9 cellular contexts compared by ENCODE assay signal in the genomic region with DNA sequence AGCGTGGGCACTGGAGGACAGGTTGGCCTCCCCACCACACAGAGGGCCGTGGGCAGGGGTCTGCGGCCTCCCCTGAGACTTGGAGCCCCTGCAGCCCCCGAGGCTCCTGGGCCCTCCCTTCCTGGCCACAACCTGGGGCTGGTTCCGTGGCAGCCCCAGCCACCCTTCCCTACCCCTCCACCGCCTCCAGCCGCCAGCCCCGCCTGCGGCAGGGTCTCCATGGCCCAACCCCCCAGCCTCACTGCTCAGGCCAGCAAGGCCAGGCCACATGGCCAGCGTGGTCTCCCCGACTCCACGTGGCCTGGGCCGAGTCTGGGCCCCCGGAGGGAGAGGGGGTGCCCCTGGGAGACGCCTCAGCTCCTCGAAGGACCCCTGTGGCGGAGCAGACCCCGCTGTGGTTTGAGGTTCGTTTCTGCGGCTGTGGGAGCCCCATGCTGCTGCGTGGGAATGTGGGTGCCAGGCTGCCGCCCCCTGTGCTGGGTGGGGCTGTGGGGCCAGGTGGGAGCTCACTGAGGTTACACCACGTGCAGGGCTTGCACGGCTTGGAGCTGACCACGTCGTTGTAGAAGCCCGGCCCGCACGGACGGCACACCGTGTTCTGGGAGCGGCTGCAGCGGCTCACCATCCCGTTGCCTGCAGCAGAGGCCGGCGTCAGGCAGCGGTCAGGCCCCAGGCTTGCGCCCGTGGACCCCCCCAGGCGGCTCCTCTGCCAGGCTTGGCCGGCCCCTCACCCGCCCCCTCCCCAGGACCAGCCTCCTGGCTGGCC. TPM values are rescaled to one million over a fixed set of nuclear protein-coding genes. Genes with fewer than 3 reads are reported as not detected.
DNase-seq lines count a peak whose midpoint lies in the region; ATAC-seq and TF ChIP-seq lines count a peak whose summit lies in the region.
"Had no signal": no experiment of that assay in that cellular context is flagged by ENCODE, and none has a peak within 500 bp of the region (broad histone marks: within the 10 kb centered on the region; RNA-seq: fewer than 3 reads in every experiment).

No MANE protein-coding gene starts in this region.

- H3K27me3 ChIP-seq in PC-3 (ENCODE audit: low read length) (no peaks in the 10 kb centered on the region), heart left ventricle (peaks cover 0 to 2% (median 0%) of the 10 kb centered on the region in 9 donors), hepatocyte (no peaks in the 10 kb centered on the region)
- H3K27me3 ChIP-seq: brain microvascular endothelial cell had no signal

- TF ChIP-seq CTCF in PC-3 (conservative IDR thresholded peaks at IDR 0.05; ENCODE audit: low read depth, low read length): no peak
- no peak for TF ChIP-seq CTCF in heart left ventricle (IDR thresholded peaks at IDR 0.05)
- TF ChIP-seq CTCF in hepatocyte (IDR thresholded peaks at IDR 0.05; ENCODE audit: poor library complexity): no peak

- TF ChIP-seq POLR2A in heart left ventricle (IDR thresholded peaks at IDR 0.05): no peak

- CTCF ChIA-PET in PC-3 (lab: Charles Lee): no interaction called here

- in situ Hi-C loops in KBM-7 (cut with MboI; ENCODE audit: low pct_unique_long_range_greater_than_20kb, low sequenced_read_pairs): no loop called here

- intact Hi-C loops in PC-3 (cut with micrococcal nuclease): no loop called here
- intact Hi-C loops in heart left ventricle (cut with DNase I): loop anchor here in 1 of 10 donors (2.0 kb wide), 1 partner anchor 55 kb away; no protein-coding TSS in a partner anchor

- H3K9me2 ChIP-seq in PC-3 (replicated peaks; ENCODE audit: low read length): no peaks in the 10 kb centered on the region
- no peaks in the 10 kb centered on the region for H3K9me2 ChIP-seq in hepatocyte (replicated peaks; ENCODE audit: insufficient read depth)

- H3K9me3 ChIP-seq in PC-3 (ENCODE audit: low read length) (no peaks in the 10 kb centered on the region), heart left ventricle (no peaks in the 10 kb centered on the region), hepatocyte (ENCODE audit: low read depth) (no peaks in the 10 kb centered on the region)

- no peak overlapping the region for H3K4me2 ChIP-seq in PC-3 (ENCODE audit: low read length)
- no peak overlapping the region for H3K4me2 ChIP-seq in hepatocyte

- H3K9ac ChIP-seq in PC-3 (ENCODE audit: low read length): no peak overlapping the region

- no peaks in the 10 kb centered on the region for H4K20me1 ChIP-seq in PC-3 (ENCODE audit: low read length)
- H4K20me1 ChIP-seq in hepatocyte (ENCODE audit: insufficient read depth, poor library complexity, severe bottlenecking): no peaks in the 10 kb centered on the region

- H3K36me3 ChIP-seq in PC-3 (ENCODE audit: low read depth, low read length) (peaks cover 16% of the 10 kb centered on the region; the same call in 1 of the 2 replicates), heart left ventricle (peaks cover 0 to 28% (median 20%) of the 10 kb centered on the region in 9 donors), hepatocyte (replicated peaks; ENCODE audit: insufficient read depth, low read depth) (no peaks in the 10 kb centered on the region)

- WGBS in heart left ventricle, 4 donors: 45 to 58% (median 52%) methylated on average over 24 to 42 of the region's 42 CpGs
- WGBS in hepatocyte (ENCODE audit: low lambda C conversion rate, missing lambda C conversion rate): 93% methylated on average over 33 of the region's 42 CpGs

- H3K4me3 ChIP-seq in PC-3 (ENCODE audit: low read length) (no peak overlapping the region), heart left ventricle (peak overlapping the region in 10 of 12 donors; percentile 21 to 64 (median 54)), hepatocyte (no peak overlapping the region)

- no peaks in the 10 kb centered on the region for H3K9me3 Mint-ChIP-seq in stimulated activated naive B cell treated with anti-CD40 and anti-IgM and Interleukin-4, amounts not matched to agents 10 μg/mL and 1 μg/mL and 100 μg/mL, for 72 hours
- H3K9me3 Mint-ChIP-seq: nephron had no signal

- H3K4me1 Mint-ChIP-seq in stimulated activated naive B cell treated with anti-CD40 and anti-IgM and Interleukin-4, amounts not matched to agents 10 μg/mL and 1 μg/mL and 100 μg/mL, for 72 hours: peaks cover 40 to 89% of the 10 kb centered on the region in 2 donors

- peak; percentile 8; the same call in 1 of the 2 replicates for ATAC-seq in PC-3
- ATAC-seq in heart left ventricle: peak in 2 of 4 donors; percentile 2 to 36
- ATAC-seq in stimulated activated naive B cell treated with anti-CD40 and anti-IgM and Interleukin-4, amounts not matched to agents 10 μg/mL and 1 μg/mL and 100 μg/mL, for 72 hours (replicated peaks): peak; percentile 17 to 21

- H3K27ac ChIP-seq in PC-3 (ENCODE audit: low read length) (no peak overlapping the region), heart left ventricle (peak overlapping the region in 11 of 12 donors; percentile 23 to 86 (median 81)), hepatocyte (no peak overlapping the region)
- H3K27ac ChIP-seq: brain microvascular endothelial cell had no signal

- H3K79me2 ChIP-seq in PC-3 (ENCODE audit: low read length) (no peaks in the 10 kb centered on the region), hepatocyte (no peaks in the 10 kb centered on the region)

- H3K4me3 Mint-ChIP-seq in stimulated activated naive B cell treated with anti-CD40 and anti-IgM and Interleukin-4, amounts not matched to agents 10 μg/mL and 1 μg/mL and 100 μg/mL, for 72 hours: peak overlapping the region; percentile 65 to 70
- H3K4me3 Mint-ChIP-seq: nephron had no signal

- DNase-seq in PC-3: no peak
- peak; percentile 73 for DNase-seq in activated CD8-positive, alpha-beta memory T cell treated with anti-CD3 and anti-CD28 coated beads, Interleukin-2, amount 50 U/mL, for 48 hours
- peak in 2 of 5 donors; percentile 31 to 69 for DNase-seq in heart left ventricle
- DNase-seq in stimulated activated naive B cell treated with anti-CD40 and anti-IgM and Interleukin-4, amounts not matched to agents 10 μg/mL and 1 μg/mL and 100 μg/mL, for 72 hours: no peak
- no peak for DNase-seq in KBM-7
- no peak for DNase-seq in hepatocyte (ENCODE audit: low spot score)
- no peak for DNase-seq in glomerular visceral epithelial cell (ENCODE audit: extremely low spot score)
- DNase-seq: brain microvascular endothelial cell had no signal

- H2AFZ ChIP-seq in PC-3 (ENCODE audit: low read length) (no peak overlapping the region), hepatocyte (no peak overlapping the region)

- POLR2A ChIA-PET in PC-3 (lab: Charles Lee; ENCODE audit: unreplicated experiment): no interaction called here

- H3K27me3 Mint-ChIP-seq in stimulated activated naive B cell treated with anti-CD40 and anti-IgM and Interleukin-4, amounts not matched to agents 10 μg/mL and 1 μg/mL and 100 μg/mL, for 72 hours: no peaks in the 10 kb centered on the region

- H3K27ac Mint-ChIP-seq in stimulated activated naive B cell treated with anti-CD40 and anti-IgM and Interleukin-4, amounts not matched to agents 10 μg/mL and 1 μg/mL and 100 μg/mL, for 72 hours: peak overlapping the region; percentile 57
- H3K27ac Mint-ChIP-seq: nephron had no signal

- no TSS peak for BruUV-seq in PC-3 (replicated peaks; lab: Mats Ljungman, UMichigan)

- no peaks in the 10 kb centered on the region for H3F3A ChIP-seq in PC-3 (ENCODE audit: low read length, unreplicated experiment)

- H3K36me3 Mint-ChIP-seq in stimulated activated naive B cell treated with anti-CD40 and anti-IgM and Interleukin-4, amounts not matched to agents 10 μg/mL and 1 μg/mL and 100 μg/mL, for 72 hours: peaks cover 18 to 41% of the 10 kb centered on the region in 2 donors

- H3K4me1 ChIP-seq in PC-3 (ENCODE audit: insufficient read depth, low read length) (peaks cover 3% of the 10 kb centered on the region), heart left ventricle (peaks cover 0 to 52% (median 25%) of the 10 kb centered on the region in 12 donors), hepatocyte (ENCODE audit: insufficient read depth) (peaks cover 7% of the 10 kb centered on the region)

RNA-seq across cellular contexts. Expression of gene TNFRSF4, which starts 0.6 kb away (rescaled TPM):
- 0.11 and 0.17 TPM in 2 replicates for total RNA-seq in PC-3 (2014; rRNA removed)
- 10 to 100 TPM in 1 of 9 donors, 1 to 10 TPM in 8; 1.1 to 23.8 (median 2.7) TPM for total RNA-seq in heart left ventricle
- 1 to 10 TPM; 3.2 to 4.0 TPM for polyA plus RNA-seq in heart left ventricle
- total RNA-seq in hepatocyte: 0.28 TPM in 1 of 2 replicates, not detected in the other
- 0.34 TPM in 1 of 2 replicates, not detected in the other for polyA plus RNA-seq in hepatocyte

RNA-seq across cellular contexts. Expression of gene TNFRSF18, which starts 6.9 kb away (rescaled TPM):
- 87.2 and 120 TPM in 2 replicates for total RNA-seq in PC-3 (2014; rRNA removed)
- under 1 TPM in 2 of 9 donors, not detected in 7; 0.77 to 0.93 TPM for total RNA-seq in heart left ventricle
- polyA plus RNA-seq in heart left ventricle: under 1 TPM in 1 of 2 donors, not detected in 1; 0.24 TPM
- total RNA-seq in hepatocyte: not detected in 2 replicates
- polyA plus RNA-seq in hepatocyte: 0.86 and 1.3 TPM in 2 replicates

RNA-seq across cellular contexts. Expression of gene SDF4, which starts 18.5 kb away (rescaled TPM):
- 254 and 317 TPM in 2 replicates for total RNA-seq in PC-3 (2014; rRNA removed)
- total RNA-seq in heart left ventricle: 100 to 1,000 TPM; 102 to 167 (median 120) TPM
- 100 to 1,000 TPM; 102 to 212 TPM for polyA plus RNA-seq in heart left ventricle
- 110 and 156 TPM in 2 replicates for total RNA-seq in hepatocyte
- polyA plus RNA-seq in hepatocyte: 296 and 311 TPM in 2 replicates

RNA-seq across cellular contexts. Expression of gene B3GALT6, which starts 18.7 kb away (rescaled TPM):
- 74.0 and 92.2 TPM in 2 replicates for total RNA-seq in PC-3 (2014; rRNA removed)
- 10 to 100 TPM in 7 of 9 donors, 1 to 10 TPM in 2; 8.1 to 21.4 (median 11.2) TPM for total RNA-seq in heart left ventricle
- 10 to 100 TPM in 1 of 2 donors, 1 to 10 TPM in 1; 6.7 to 15.7 TPM for polyA plus RNA-seq in heart left ventricle
- total RNA-seq in hepatocyte: 28.8 and 28.9 TPM in 2 replicates
- 36.3 and 36.9 TPM in 2 replicates for polyA plus RNA-seq in hepatocyte

RNA-seq across cellular contexts. Expression of gene C1QTNF12, which starts 33.2 kb away (rescaled TPM):
- 2.8 and 3.9 TPM in 2 replicates for total RNA-seq in PC-3 (2014; rRNA removed)
- 1 to 10 TPM in 2 of 9 donors, under 1 TPM in 5, not detected in 2; 0.72 to 3.5 (median 0.85) TPM for total RNA-seq in heart left ventricle
- under 1 TPM; 0.84 to 0.93 TPM for polyA plus RNA-seq in heart left ventricle
- 3.8 and 4.1 TPM in 2 replicates for total RNA-seq in hepatocyte
- polyA plus RNA-seq in hepatocyte: 5.2 and 6.6 TPM in 2 replicates

Comparison
In these comparisons a context has a peak if more than half of its experiments do, and no peak if none do; other contexts are left out.
1. H3K27ac ChIP-seq: peak in heart left ventricle (11 of 12); none in PC-3 (single experiment) and hepatocyte (single experiment).
2. H3K4me3 ChIP-seq: peak in heart left ventricle (10 of 12); none in PC-3 (single experiment) and hepatocyte (single experiment).
3. RNA of gene TNFRSF18, which starts 6.9 kb away (total RNA-seq): 87.2 to 120 TPM in PC-3; 0.77 to 0.93 TPM in heart left ventricle and not detected in hepatocyte; every median in the first group is over 10 times any median in the second.